ENCODE assay signal across 7 cellular contexts in genomic region chr9:6461619-6462018, GRCh38.
"Had no signal": no experiment of that assay in that cellular context is flagged by ENCODE, and none has a peak within 500 bp of the region (broad histone marks: within the 10 kb centered on the region; RNA-seq: fewer than 3 reads in every experiment).

No MANE protein-coding gene starts in this region.

- FAIRE-seq: H1, H54, HTR-8/SVneo had no signal

- H3K4me3 ChIP-seq: GM23338 had no signal

- H2AFZ ChIP-seq: GM23338 had no signal

- ATAC-seq: GM23338 had no signal

- H3K4me2 ChIP-seq: GM23338 had no signal

- DNase-seq: H9, HCEC 1CT, KG1 had no signal
